Comparison of ENCODE assay signal across 1 cellular context in the genomic region with DNA sequence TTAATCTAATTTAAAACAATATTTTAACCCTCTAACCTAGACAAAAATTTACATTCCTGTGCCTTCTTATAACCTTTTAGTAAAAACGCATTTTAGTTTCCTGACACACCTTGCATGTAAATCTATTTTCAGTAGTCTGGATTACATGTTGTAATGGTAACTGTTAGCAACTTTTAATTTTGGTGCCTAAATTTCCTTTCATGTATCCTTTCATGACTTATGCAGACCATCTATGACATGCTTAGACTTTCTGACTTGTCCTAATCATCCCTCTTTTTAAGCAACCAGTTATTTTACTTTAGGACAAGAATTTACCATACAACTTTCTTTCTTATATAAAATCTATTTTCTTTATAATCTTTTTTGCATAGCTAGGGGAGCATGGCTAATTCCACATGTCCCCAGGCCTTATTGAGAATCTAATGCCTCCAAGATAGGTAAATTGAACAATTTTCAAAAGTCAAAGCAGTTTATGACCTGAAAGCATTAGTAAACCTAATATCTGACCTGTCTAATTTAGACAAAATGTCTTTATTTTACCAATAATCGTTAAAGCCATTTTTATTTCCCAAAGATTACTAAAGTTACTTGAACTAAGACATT.
TF ChIP-seq lines count a peak whose summit lies in the region.

No MANE protein-coding gene starts in this region.

TF ChIP-seq in HEK293, 187 proteins besides CTCF, POLR2A, EP300 and RAD21 (continued from another document):
- TF ChIP-seq, protein P1, sequence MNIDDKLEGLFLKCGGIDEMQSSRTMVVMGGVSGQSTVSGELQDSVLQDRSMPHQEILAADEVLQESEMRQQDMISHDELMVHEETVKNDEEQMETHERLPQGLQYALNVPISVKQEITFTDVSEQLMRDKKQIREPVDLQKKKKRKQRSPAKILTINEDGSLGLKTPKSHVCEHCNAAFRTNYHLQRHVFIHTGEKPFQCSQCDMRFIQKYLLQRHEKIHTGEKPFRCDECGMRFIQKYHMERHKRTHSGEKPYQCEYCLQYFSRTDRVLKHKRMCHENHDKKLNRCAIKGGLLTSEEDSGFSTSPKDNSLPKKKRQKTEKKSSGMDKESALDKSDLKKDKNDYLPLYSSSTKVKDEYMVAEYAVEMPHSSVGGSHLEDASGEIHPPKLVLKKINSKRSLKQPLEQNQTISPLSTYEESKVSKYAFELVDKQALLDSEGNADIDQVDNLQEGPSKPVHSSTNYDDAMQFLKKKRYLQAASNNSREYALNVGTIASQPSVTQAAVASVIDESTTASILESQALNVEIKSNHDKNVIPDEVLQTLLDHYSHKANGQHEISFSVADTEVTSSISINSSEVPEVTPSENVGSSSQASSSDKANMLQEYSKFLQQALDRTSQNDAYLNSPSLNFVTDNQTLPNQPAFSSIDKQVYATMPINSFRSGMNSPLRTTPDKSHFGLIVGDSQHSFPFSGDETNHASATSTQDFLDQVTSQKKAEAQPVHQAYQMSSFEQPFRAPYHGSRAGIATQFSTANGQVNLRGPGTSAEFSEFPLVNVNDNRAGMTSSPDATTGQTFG (tag by site-specific recombination; IDR thresholded peaks at IDR 0.05; ENCODE audit: borderline replicate concordance): no peak
- TF ChIP-seq SALL2 (tag by site-specific recombination; IDR thresholded peaks at IDR 0.05; ENCODE audit: borderline replicate concordance) (no peak), BCL11A (tag by site-specific recombination; IDR thresholded peaks at IDR 0.05; ENCODE audit: low read depth) (no peak), ZNF521 (tag by site-specific recombination; IDR thresholded peaks at IDR 0.05) (no peak), ZNF600 (tag by site-specific recombination; IDR thresholded peaks at IDR 0.05) (no peak), ZNF146 (tag by site-specific recombination; IDR thresholded peaks at IDR 0.05) (no peak), ZNF174 (tag by site-specific recombination; IDR thresholded peaks at IDR 0.05) (no peak), ZNF19 (tag by site-specific recombination; IDR thresholded peaks at IDR 0.05; ENCODE audit: low read depth) (no peak), ZNF830 (tag by site-specific recombination; IDR thresholded peaks at IDR 0.05; ENCODE audit: low read depth) (no peak), ZNF16 (tag by site-specific recombination; IDR thresholded peaks at IDR 0.05; ENCODE audit: low read depth) (no peak)
